ENCODE assay signal across 15 cellular contexts in genomic region chr6:152305672-152306071, GRCh38.
"Had no signal": no experiment of that assay in that cellular context is flagged by ENCODE, and none has a peak within 500 bp of the region (broad histone marks: within the 10 kb centered on the region; RNA-seq: fewer than 3 reads in every experiment).

No MANE protein-coding gene starts in this region.

- DNase-seq: activated CD4-positive, alpha-beta T cell treated with anti-CD3 and anti-CD28 coated beads, Interleukin-2, amount 50 U/mL, for 48 hours; activated CD4-positive, CD25-positive, alpha-beta regulatory T cell treated with anti-CD3 and anti-CD28 coated beads, Interleukin-2, amount 50 U/mL, for 72 hours; activated naive CD4-positive, alpha-beta T cell treated with anti-CD3 and anti-CD28 coated beads, Interleukin-2, amount 10 ng/mL, durations not matched to agents 7 days and 5 days; activated T-cell treated with anti-CD3 and anti-CD28 coated beads, Interleukin-2, amount 50 U/mL, for 24 hours; effector CD4-positive, alpha-beta T cell; foreskin melanocyte; head of caudate nucleus; immature natural killer cell; natural killer cell; retina; SK-N-SH; stimulated activated CD4-positive, alpha-beta T cell treated with anti-CD3 and anti-CD28 coated beads, Interleukin-15, amount 100 ng/mL, for 24 hours; stimulated activated CD4-positive, alpha-beta T cell treated with anti-CD3 and anti-CD28 coated beads, Interleukin-4, amount 100 ng/mL, for 1 hour; stimulated activated naive CD4-positive, alpha-beta T cell had no signal

- H3K4me2 ChIP-seq: SK-N-SH had no signal

- H3K27ac Mint-ChIP-seq: activated naive CD4-positive, alpha-beta T cell treated with anti-CD3 and anti-CD28 coated beads, Interleukin-2, amount 10 ng/mL, durations not matched to agents 7 days and 5 days; activated T-cell treated with anti-CD3 and anti-CD28 coated beads, Interleukin-2, amount 50 U/mL, for 24 hours; natural killer cell had no signal

- H3K9me3 ChIP-seq: SK-N-SH, tibial nerve had no signal

- ATAC-seq: natural killer cell had no signal

- H3K27ac ChIP-seq: tibial nerve had no signal

- H3K27me3 ChIP-seq: tibial nerve had no signal

- H3K4me3 ChIP-seq: tibial nerve had no signal

- H3K36me3 Mint-ChIP-seq: activated naive CD4-positive, alpha-beta T cell treated with anti-CD3 and anti-CD28 coated beads, Interleukin-2, amount 10 ng/mL, durations not matched to agents 7 days and 5 days had no signal

- H3K27me3 Mint-ChIP-seq: activated naive CD4-positive, alpha-beta T cell treated with anti-CD3 and anti-CD28 coated beads, Interleukin-2, amount 10 ng/mL, durations not matched to agents 7 days and 5 days; activated T-cell treated with anti-CD3 and anti-CD28 coated beads, Interleukin-2, amount 50 U/mL, for 24 hours had no signal

- H3K9me2 ChIP-seq: SK-N-SH had no signal

- H3K9me3 Mint-ChIP-seq: activated naive CD4-positive, alpha-beta T cell treated with anti-CD3 and anti-CD28 coated beads, Interleukin-2, amount 10 ng/mL, durations not matched to agents 7 days and 5 days; activated T-cell treated with anti-CD3 and anti-CD28 coated beads, Interleukin-2, amount 50 U/mL, for 24 hours; immature natural killer cell; natural killer cell had no signal

- H3K4me3 Mint-ChIP-seq: activated naive CD4-positive, alpha-beta T cell treated with anti-CD3 and anti-CD28 coated beads, Interleukin-2, amount 10 ng/mL, durations not matched to agents 7 days and 5 days; activated T-cell treated with anti-CD3 and anti-CD28 coated beads, Interleukin-2, amount 50 U/mL, for 24 hours; immature natural killer cell; natural killer cell had no signal

- H3K9ac ChIP-seq: SK-N-SH had no signal
